ENCODE assay signal across 30 cellular contexts in the genomic region with DNA sequence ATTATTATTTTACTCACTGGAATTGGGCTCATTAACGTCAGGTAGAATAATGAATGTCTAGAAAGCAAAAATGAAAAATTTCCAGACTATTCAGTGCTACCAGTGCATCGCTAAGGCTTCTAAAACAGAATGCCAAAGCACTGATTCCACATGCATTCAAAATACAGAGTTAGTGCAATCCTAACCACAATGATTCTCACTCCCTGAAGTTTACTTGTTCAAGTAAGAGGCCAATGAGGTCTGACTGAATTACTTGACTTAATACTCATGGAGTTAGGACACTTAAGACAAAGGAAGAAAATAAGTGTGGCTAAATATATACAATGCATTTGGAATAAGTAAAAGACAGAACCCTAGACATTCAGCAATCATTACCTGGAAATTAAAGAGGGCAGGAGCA.
"Had no signal": no experiment of that assay in that cellular context is flagged by ENCODE, and none has a peak within 500 bp of the region (broad histone marks: within the 10 kb centered on the region; RNA-seq: fewer than 3 reads in every experiment).

No MANE protein-coding gene starts in this region.

- H3K4me1 ChIP-seq: body of pancreas, colonic mucosa, gastroesophageal sphincter had no signal

- H3K36me3 ChIP-seq: cardiac muscle cell, colonic mucosa, esophagus squamous epithelium, gastroesophageal sphincter had no signal

- DNase-seq: activated CD4-positive, alpha-beta T cell treated with anti-CD3 and anti-CD28 coated beads for 48 hours; activated CD4-positive, alpha-beta T cell treated with anti-CD3 and anti-CD28 coated beads, Interleukin-2, amount 50 U/mL, for 1 hour; activated CD4-positive, alpha-beta T cell treated with anti-CD3 and anti-CD28 coated beads, Interleukin-2, amount 50 U/mL, for 48 hours; activated CD4-positive, CD25-positive, alpha-beta regulatory T cell; activated CD8-positive, alpha-beta memory T cell treated with anti-CD3 and anti-CD28 coated beads for 24 hours; activated CD8-positive, alpha-beta T cell treated with anti-CD3 and anti-CD28 coated beads for 36 hours; activated effector memory CD4-positive, alpha-beta T cell treated with Interleukin-2 at 50 U/mL for 16 hours; activated gamma-delta T cell treated with Interleukin-2 at 50 U/mL for 16 hours; activated naive CD4-positive, alpha-beta T cell treated with anti-CD3 and anti-CD28 coated beads, Interleukin-2, amount 50 U/mL, for 16 hours; activated naive CD4-positive, alpha-beta T cell treated with Interleukin-2 at 50 U/mL for 16 hours; activated T-cell treated with anti-CD3 and anti-CD28 coated beads, Interleukin-2, amount 50 U/mL, for 4 hours; amniotic stem cell; anterior cingulate cortex; body of pancreas; central memory CD4-positive, alpha-beta T cell; cerebellar nuclear complex; colonic mucosa; effector CD8-positive, alpha-beta T cell; esophagus squamous epithelium; foreskin melanocyte; T-helper 1 cell; T-helper 17 cell; T1000 had no signal

- H3K9me3 ChIP-seq: body of pancreas, colonic mucosa, esophagus squamous epithelium, gastroesophageal sphincter had no signal

- H3K27me3 ChIP-seq: body of pancreas, cardiac muscle cell, colonic mucosa, gastroesophageal sphincter had no signal

- ATAC-seq: activated CD8-positive, alpha-beta T cell treated with anti-CD3 and anti-CD28 coated beads for 36 hours; activated T-cell treated with anti-CD3 and anti-CD28 coated beads, Interleukin-2, amount 50 U/mL, for 4 hours; activated T-helper 17 cell treated with anti-CD3 and anti-CD28 coated beads, Interleukin-2, amount 50 U/mL, for 72 hours; body of pancreas; gastroesophageal sphincter; T-helper 17 cell had no signal

- H3K27ac ChIP-seq: body of pancreas, cardiac muscle cell, colonic mucosa, epithelial cell of prostate, esophagus squamous epithelium, gastroesophageal sphincter had no signal

- FAIRE-seq: astrocyte, endometrium, endothelial cell of umbilical vein had no signal

- H3K4me3 ChIP-seq: body of pancreas, cardiac muscle cell, colonic mucosa, esophagus squamous epithelium, gastroesophageal sphincter had no signal
